ENCODE assay signal across 10 cellular contexts in genomic region chrX:107730991-107731766, GRCh38. TPM values are rescaled to one million over a fixed set of nuclear protein-coding genes. Genes with fewer than 3 reads are reported as not detected.
DNase-seq lines count a peak whose midpoint lies in the region; ATAC-seq and TF ChIP-seq lines count a peak whose summit lies in the region.
"Had no signal": no experiment of that assay in that cellular context is flagged by ENCODE, and none has a peak within 500 bp of the region (broad histone marks: within the 10 kb centered on the region; RNA-seq: fewer than 3 reads in every experiment).

No MANE protein-coding gene starts in this region.

- TF ChIP-seq CTCF in heart left ventricle (IDR thresholded peaks at IDR 0.05) = no peak
- TF ChIP-seq CTCF in dorsolateral prefrontal cortex (IDR thresholded peaks at IDR 0.05 in 54 of 56, conservative IDR thresholded peaks at IDR 0.05 in 2 of 56; ENCODE audit: low read depth in 1 of 56, partially characterized antibody in 56 of 56) = no peak
- TF ChIP-seq CTCF in upper lobe of left lung (IDR thresholded peaks at IDR 0.05) = no peak

- no peak overlapping the region for H3K27ac Mint-ChIP-seq in activated T-helper 2 cell treated with anti-CD3 and anti-CD28 coated beads, Interferon-gamma antibody, Interleukin-2, Interleukin-4, amounts not matched to agents 10 μg/mL and 5 μg/mL and 100 μg/mL, durations not matched to agents 14 hours and 24 hours and 36 hours

- no peak overlapping the region for H3K9ac ChIP-seq in mucosa of rectum (ENCODE audit: low read depth in 1 of 2, low read length in 2 of 2)

- no peaks in the 10 kb centered on the region for H3K36me3 ChIP-seq in heart left ventricle
- no peaks in the 10 kb centered on the region for H3K36me3 ChIP-seq in mucosa of rectum (ENCODE audit: control insufficient read depth in 2 of 2, insufficient read depth in 2 of 2, low read length in 2 of 2)
- no peaks in the 10 kb centered on the region for H3K36me3 ChIP-seq in upper lobe of left lung

- peaks cover 0 to 6% (median 0%) of the 10 kb centered on the region in 9 donors for H3K27me3 ChIP-seq in heart left ventricle
- H3K27me3 ChIP-seq in dorsolateral prefrontal cortex = peaks cover 0 to 82% (median 9%) of the 10 kb centered on the region in 45 donors
- H3K27me3 ChIP-seq in mucosa of rectum (ENCODE audit: control insufficient read depth in 2 of 2, insufficient read depth in 2 of 2, low read length in 2 of 2) = peaks cover 0 to 2% of the 10 kb centered on the region in 2 donors
- H3K27me3 ChIP-seq in upper lobe of left lung = no peaks in the 10 kb centered on the region

- H3K9me3 ChIP-seq in heart left ventricle = no peaks in the 10 kb centered on the region
- no peaks in the 10 kb centered on the region for H3K9me3 ChIP-seq in mucosa of rectum (ENCODE audit: control insufficient read depth in 2 of 2, low read length in 2 of 2)
- H3K9me3 ChIP-seq in upper lobe of left lung = no peaks in the 10 kb centered on the region

- H3K4me3 ChIP-seq in heart left ventricle (no peak overlapping the region), dorsolateral prefrontal cortex (no peak overlapping the region), mucosa of rectum (ENCODE audit: low read length in 2 of 2) (no peak overlapping the region), upper lobe of left lung (no peak overlapping the region)

- H3K4me1 ChIP-seq in heart left ventricle = peaks cover 3 to 83% (median 52%) of the 10 kb centered on the region in 12 donors
- H3K4me1 ChIP-seq in mucosa of rectum (ENCODE audit: control insufficient read depth in 2 of 2, insufficient read depth in 2 of 2, low read length in 2 of 2) = peaks cover 5% of the 10 kb centered on the region in 2 donors
- H3K4me1 ChIP-seq in upper lobe of left lung = peaks cover 29 to 65% (median 52%) of the 10 kb centered on the region in 4 donors

- peaks cover 2% of the 10 kb centered on the region for H3K27me3 Mint-ChIP-seq in activated T-helper 2 cell treated with anti-CD3 and anti-CD28 coated beads, Interferon-gamma antibody, Interleukin-2, Interleukin-4, amounts not matched to agents 10 μg/mL and 5 μg/mL and 100 μg/mL, durations not matched to agents 14 hours and 24 hours and 36 hours (ENCODE audit: low read depth)

- no peaks in the 10 kb centered on the region for H3K9me3 Mint-ChIP-seq in activated T-helper 2 cell treated with anti-CD3 and anti-CD28 coated beads, Interferon-gamma antibody, Interleukin-2, Interleukin-4, amounts not matched to agents 10 μg/mL and 5 μg/mL and 100 μg/mL, durations not matched to agents 14 hours and 24 hours and 36 hours

- intact Hi-C loops in heart left ventricle (cut with DNase I) (loop anchor here in 1 of 10 donors (10.0 kb wide), 1 partner anchor 94 kb away; the partner anchor contains the start of gene MID2), left cardiac atrium (cut with DNase I) (no loop called here), dorsolateral prefrontal cortex (cut with DNase I) (no loop called here)
- intact Hi-C loops in activated T-helper 2 cell treated with anti-CD3 and anti-CD28 coated beads, Interferon-gamma antibody, Interleukin-2, Interleukin-4, amounts not matched to agents 10 μg/mL and 5 μg/mL and 100 μg/mL, durations not matched to agents 14 hours and 24 hours and 36 hours (cut with micrococcal nuclease) = loop anchor here (5.0 kb wide), 1 partner anchor 74 kb away; no protein-coding TSS in a partner anchor

- TF ChIP-seq EP300 in upper lobe of left lung (IDR thresholded peaks at IDR 0.05) = no peak

- TF ChIP-seq POLR2A in heart left ventricle (IDR thresholded peaks at IDR 0.05) = no peak
- no peak for TF ChIP-seq POLR2A in upper lobe of left lung (IDR thresholded peaks at IDR 0.05)

- H3K27ac ChIP-seq in heart left ventricle (peak overlapping the region in 11 of 12 donors; percentile 51 to 81 (median 75)), dorsolateral prefrontal cortex (peak overlapping the region in 44 of 59 donors; percentile 10 to 84 (median 62)), mucosa of rectum (ENCODE audit: low read depth in 2 of 2, low read length in 2 of 2) (peak overlapping the region; percentile 53 to 61), upper lobe of left lung (peak overlapping the region; percentile 18 to 81 (median 72))

- ATAC-seq in heart left ventricle (no peak), left cardiac atrium (no peak), upper lobe of left lung (ENCODE audit: low FRiP score in 2 of 2) (no peak)

- no peaks in the 10 kb centered on the region for H3K36me3 Mint-ChIP-seq in activated T-helper 2 cell treated with anti-CD3 and anti-CD28 coated beads, Interferon-gamma antibody, Interleukin-2, Interleukin-4, amounts not matched to agents 10 μg/mL and 5 μg/mL and 100 μg/mL, durations not matched to agents 14 hours and 24 hours and 36 hours (ENCODE audit: low read depth)

- WGBS in heart left ventricle, 4 donors = 47 to 64% (median 56%) methylated on average over 8 to 9 of the region's 9 CpGs
- 54 to 68% methylated on average over 7 to 9 of the region's 9 CpGs for WGBS in upper lobe of left lung, 2 donors

- H3K4me3 Mint-ChIP-seq in activated T-helper 2 cell treated with anti-CD3 and anti-CD28 coated beads, Interferon-gamma antibody, Interleukin-2, Interleukin-4, amounts not matched to agents 10 μg/mL and 5 μg/mL and 100 μg/mL, durations not matched to agents 14 hours and 24 hours and 36 hours (ENCODE audit: low read depth) = no peak overlapping the region

- H3K4me1 Mint-ChIP-seq in activated T-helper 2 cell treated with anti-CD3 and anti-CD28 coated beads, Interferon-gamma antibody, Interleukin-2, Interleukin-4, amounts not matched to agents 10 μg/mL and 5 μg/mL and 100 μg/mL, durations not matched to agents 14 hours and 24 hours and 36 hours (ENCODE audit: low read depth) = no peaks in the 10 kb centered on the region

- no peak for DNase-seq in heart left ventricle
- no peak for DNase-seq in left cardiac atrium
- DNase-seq in dorsolateral prefrontal cortex = no peak
- DNase-seq in upper lobe of left lung = no peak
- DNase-seq in central memory CD4-positive, alpha-beta T cell = no peak
- no peak for DNase-seq in activated T-helper 2 cell treated with anti-CD3 and anti-CD28 coated beads, Interferon-gamma antibody, Interleukin-2, Interleukin-4, amounts not matched to agents 10 μg/mL and 5 μg/mL and 100 μg/mL, durations not matched to agents 14 hours and 24 hours and 36 hours (ENCODE audit: low spot score)
- DNase-seq in D341Med (ENCODE audit: low spot score) = no peak
- DNase-seq: activated CD8-positive, alpha-beta memory T cell treated with anti-CD3 and anti-CD28 coated beads, Interleukin-2, amount 50 U/mL, for 48 hours; stimulated activated CD4-positive, alpha-beta T cell treated with anti-CD3 and anti-CD28 coated beads, Interleukin-4, amount 100 ng/mL, for 24 hours had no signal

RNA-seq across cellular contexts. Expression of gene TSC22D3, which starts 44.4 kb away (rescaled TPM):
- total RNA-seq in heart left ventricle (100 to 1,000 TPM in 2 of 9 donors, 10 to 100 TPM in 7; 28.0 to 145 (median 30.5) TPM), left cardiac atrium (100 to 1,000 TPM in 1 of 2 donors, 10 to 100 TPM in 1; 56.2 to 119 TPM), dorsolateral prefrontal cortex (100 to 1,000 TPM in 104 of 120 experiments, 10 to 100 TPM in 16; 72.2 to 218 (median 129) TPM), upper lobe of left lung (1,000 to 10,000 TPM in 1 of 6 donors, 100 to 1,000 TPM in 5; 309 to 1,061 (median 406) TPM)
- polyA plus RNA-seq in heart left ventricle = 100 to 1,000 TPM in 1 of 2 donors, 10 to 100 TPM in 1; 41.5 to 113 TPM
- 19.1 and 23.1 TPM in 2 replicates for total RNA-seq in activated T-helper 2 cell treated with anti-CD3 and anti-CD28 coated beads, Interferon-gamma antibody, Interleukin-2, Interleukin-4, amounts not matched to agents 10 μg/mL and 5 μg/mL and 100 μg/mL, durations not matched to agents 14 hours and 24 hours and 36 hours

RNA-seq across cellular contexts. Expression of gene NCBP2L, which starts 46.4 kb away (rescaled TPM):
- not detected for total RNA-seq in heart left ventricle
- not detected for polyA plus RNA-seq in heart left ventricle
- not detected for total RNA-seq in left cardiac atrium
- total RNA-seq in dorsolateral prefrontal cortex = 1 to 10 TPM in 1 of 120 experiments, under 1 TPM in 27, not detected in 92; 0.25 to 1.3 (median 0.47) TPM
- 1 to 10 TPM in 1 of 6 donors, under 1 TPM in 2, not detected in 3; 0.13 to 2.0 (median 0.33) TPM for total RNA-seq in upper lobe of left lung
- total RNA-seq in activated T-helper 2 cell treated with anti-CD3 and anti-CD28 coated beads, Interferon-gamma antibody, Interleukin-2, Interleukin-4, amounts not matched to agents 10 μg/mL and 5 μg/mL and 100 μg/mL, durations not matched to agents 14 hours and 24 hours and 36 hours = not detected in 2 replicates
